In the genomic region with DNA sequence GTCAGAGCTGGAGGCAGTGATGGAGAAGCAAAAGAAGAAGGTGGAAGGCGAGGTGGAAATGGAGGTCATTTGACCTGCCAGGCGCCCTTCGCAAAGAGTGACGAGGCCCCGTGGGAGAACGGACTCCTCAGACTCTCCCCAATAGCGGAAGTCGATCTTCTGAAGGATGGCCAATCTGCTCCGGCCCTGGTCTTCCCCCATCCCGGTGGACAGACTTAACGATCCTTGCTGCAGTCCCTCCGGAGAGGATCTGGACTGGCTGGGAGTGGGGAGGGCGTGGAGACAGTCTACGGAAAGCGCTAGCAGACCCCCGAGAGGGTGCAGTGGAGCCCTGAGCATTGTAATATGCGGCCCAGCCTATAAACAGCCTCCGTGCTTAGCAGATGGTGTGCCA, we compare ENCODE assay signal across 10 cellular contexts. TPM values are rescaled to one million over a fixed set of nuclear protein-coding genes. Genes with fewer than 3 reads are reported as not detected.
A peak's percentile ranks its signal among the peaks of the same experiment; 100 is the strongest.
DNase-seq lines count a peak whose midpoint lies in the region; ATAC-seq, FAIRE-seq and TF ChIP-seq lines count a peak whose summit lies in the region.
"Had no signal": no experiment of that assay in that cellular context is flagged by ENCODE, and none has a peak within 500 bp of the region (broad histone marks: within the 10 kb centered on the region; RNA-seq: fewer than 3 reads in every experiment).

No MANE protein-coding gene starts in this region.

- TF ChIP-seq CTCF in cardiac fibroblast (IDR thresholded peaks at IDR 0.05; ENCODE audit: low read depth, low read length): no peak
- TF ChIP-seq CTCF in keratinocyte (optimal IDR thresholded peaks at IDR 0.05 in 1 of 3, IDR thresholded peaks at IDR 0.05 in 1 of 3, conservative IDR thresholded peaks at IDR 0.05 in 1 of 3; ENCODE audit: extremely low read depth in 1 of 3, insufficient read depth in 2 of 3, low read length in 3 of 3): no peak

- dilution Hi-C loops in keratinocyte (cut with MboI; ENCODE audit: extremely low pct_ligation_motif_present, low sequenced_read_pairs): no loop called here

- FAIRE-seq in keratinocyte (lab: Jason Lieb, UNC): no peak
- FAIRE-seq: H54 had no signal

- peaks cover 10 to 15% of the 10 kb centered on the region in 2 experiments for H3K36me3 ChIP-seq in keratinocyte (ENCODE audit: control insufficient read depth in 2 of 2, extremely low read depth in 1 of 2, insufficient read depth in 2 of 2, low read length in 2 of 2)
- H3K36me3 ChIP-seq in stomach smooth muscle (ENCODE audit: control insufficient read depth in 2 of 2, insufficient read depth in 2 of 2, low read length in 2 of 2): peaks cover 12 to 20% of the 10 kb centered on the region in 2 donors

- peaks cover 14% of the 10 kb centered on the region for H4K20me1 ChIP-seq in keratinocyte (ENCODE audit: control insufficient read depth, extremely low read depth, insufficient read depth, low read length)

- DNase-seq in NCI-H2227 (lab: John Stamatoyannopoulos, UW; ENCODE audit: unreplicated experiment) (peak; percentile 52), NCI-H2227 treated with DMSO at 0.1 percent for 48 hours (lab: John Stamatoyannopoulos, UW) (no peak), cardiac fibroblast (ENCODE audit: low read depth in 2 of 2) (peak; percentile 36 to 52), keratinocyte (ENCODE audit: low read depth, low spot score) (no peak)
- DNase-seq in stimulated activated CD4-positive, alpha-beta T cell treated with anti-CD3 and anti-CD28 coated beads, Interleukin-4, amount 100 ng/mL, for 1 hour: no peak
- DNase-seq: NCI-H2171 treated with DMSO at 0.1 percent for 48 hours had no signal

- no peak for ATAC-seq in HG03280 (IDR thresholded peaks at IDR 0.05; ENCODE audit: unreplicated experiment)
- no peak for ATAC-seq in GM19035 (IDR thresholded peaks at IDR 0.05; ENCODE audit: unreplicated experiment)

- no peaks in the 10 kb centered on the region for H3K79me2 ChIP-seq in keratinocyte (ENCODE audit: control insufficient read depth, insufficient read depth, low read length)

- H3K27ac ChIP-seq in keratinocyte (ENCODE audit: control insufficient read depth, insufficient read depth, low read length) (no peak overlapping the region), stomach smooth muscle (ENCODE audit: low read length) (no peak overlapping the region)

- peak overlapping the region; percentile 88 for H3K4me2 ChIP-seq in keratinocyte (ENCODE audit: control insufficient read depth, extremely low read depth, insufficient read depth, low read depth, low read length)

- H3K4me1 ChIP-seq in keratinocyte (ENCODE audit: control insufficient read depth, extremely low read depth, insufficient read depth, low read length): peaks cover 7% of the 10 kb centered on the region
- H3K4me1 ChIP-seq in stomach smooth muscle (ENCODE audit: control insufficient read depth, insufficient read depth, low read length): peaks cover 33% of the 10 kb centered on the region

- peak overlapping the region; percentile 54 to 62 for H3K4me3 ChIP-seq in cardiac fibroblast (replicated peaks in 1 of 2; ENCODE audit: low read depth in 2 of 2, low read length in 2 of 2)
- H3K4me3 ChIP-seq in keratinocyte (ENCODE audit: control insufficient read depth in 2 of 3, extremely low read depth in 1 of 3, insufficient read depth in 2 of 3, low read depth in 1 of 3, low read length in 3 of 3): peak overlapping the region in 1 of 3 experiments; percentile 59
- peak overlapping the region; percentile 21 to 71 for H3K4me3 ChIP-seq in stomach smooth muscle (ENCODE audit: low read length in 2 of 2)

- no peak overlapping the region for H3K9ac ChIP-seq in keratinocyte (ENCODE audit: control insufficient read depth, extremely low read depth, insufficient read depth, low read length)
- no peak overlapping the region for H3K9ac ChIP-seq in stomach smooth muscle (ENCODE audit: low read length in 2 of 2)

- no peak overlapping the region for H2AFZ ChIP-seq in keratinocyte (ENCODE audit: control insufficient read depth, low read length)

- H3K27me3 ChIP-seq in keratinocyte (ENCODE audit: control insufficient read depth, extremely low read depth, insufficient read depth, low read length) (peaks cover 7% of the 10 kb centered on the region), stomach smooth muscle (ENCODE audit: control insufficient read depth in 1 of 2, insufficient read depth in 2 of 2, low read length in 2 of 2) (peaks cover 31 to 38% of the 10 kb centered on the region in 2 donors)

- H3K9me3 ChIP-seq in keratinocyte (ENCODE audit: control insufficient read depth, low read depth, low read length) (no peaks in the 10 kb centered on the region), stomach smooth muscle (ENCODE audit: control insufficient read depth in 2 of 2, low read length in 2 of 2) (no peaks in the 10 kb centered on the region)

- no peaks in the 10 kb centered on the region for H3K9me1 ChIP-seq in keratinocyte (ENCODE audit: control insufficient read depth, extremely low read depth, insufficient read depth, low read length)

RNA-seq across cellular contexts. Expression of a gene that starts 11.9 kb away (rescaled TPM):
- polyA plus RNA-seq in keratinocyte: 20.1 to 37.3 TPM (median 26.0 TPM) in 3 replicates
- polyA plus RNA-seq in keratinocyte (2011; ENCODE audit: low read depth): 273 TPM
- polyA plus RNA-seq in keratinocyte (2011; cell fraction: cytosol; rRNA removed): 16.9 and 29.1 TPM in 2 replicates
- 128 and 147 TPM in 2 replicates for polyA plus RNA-seq in keratinocyte (2011; cell fraction: nucleus; rRNA removed)
- polyA plus RNA-seq in keratinocyte (2012; ENCODE audit: low replicate concordance): 33.8 and 363 TPM in 2 replicates
- 23.5 to 49.5 TPM (median 38.9 TPM) in 3 replicates for polyA minus RNA-seq in keratinocyte
- polyA minus RNA-seq in keratinocyte (2011; cell fraction: cytosol; rRNA and poly(A)+ RNA removed): 27.6 TPM
- polyA minus RNA-seq in keratinocyte (2011; cell fraction: nucleus; rRNA and poly(A)+ RNA removed): 25.4 and 32.1 TPM in 2 replicates

RNA-seq across cellular contexts. Expression of a gene that starts 24.6 kb away (rescaled TPM):
- polyA plus RNA-seq in keratinocyte: 10.6 to 16.3 TPM (median 11.9 TPM) in 3 replicates
- 24.6 TPM for polyA plus RNA-seq in keratinocyte (2011; ENCODE audit: low read depth)
- 9.4 and 10.7 TPM in 2 replicates for polyA plus RNA-seq in keratinocyte (2011; cell fraction: cytosol; rRNA removed)
- 28.4 and 30.3 TPM in 2 replicates for polyA plus RNA-seq in keratinocyte (2011; cell fraction: nucleus; rRNA removed)
- polyA plus RNA-seq in keratinocyte (2012; ENCODE audit: low replicate concordance): 10.6 and 59.3 TPM in 2 replicates
- 13.5 to 28.4 TPM (median 17.9 TPM) in 3 replicates for polyA minus RNA-seq in keratinocyte
- 12.1 TPM for polyA minus RNA-seq in keratinocyte (2011; cell fraction: cytosol; rRNA and poly(A)+ RNA removed)
- 20.5 and 21.5 TPM in 2 replicates for polyA minus RNA-seq in keratinocyte (2011; cell fraction: nucleus; rRNA and poly(A)+ RNA removed)

RNA-seq across cellular contexts. Expression of a gene that starts 29.9 kb away (rescaled TPM):
- 22.9 to 41.2 TPM (median 24.7 TPM) in 3 replicates for polyA plus RNA-seq in keratinocyte
- polyA plus RNA-seq in keratinocyte (2011; ENCODE audit: low read depth): 15.7 TPM
- polyA plus RNA-seq in keratinocyte (2011; cell fraction: cytosol; rRNA removed): 7.6 and 16.9 TPM in 2 replicates
- 83.9 and 118 TPM in 2 replicates for polyA plus RNA-seq in keratinocyte (2011; cell fraction: nucleus; rRNA removed)
- polyA plus RNA-seq in keratinocyte (2012; ENCODE audit: low replicate concordance): 26.9 and 37.2 TPM in 2 replicates
- 11.8 to 24.6 TPM (median 18.4 TPM) in 3 replicates for polyA minus RNA-seq in keratinocyte
- 23.6 TPM for polyA minus RNA-seq in keratinocyte (2011; cell fraction: cytosol; rRNA and poly(A)+ RNA removed)
- 25.2 and 35.6 TPM in 2 replicates for polyA minus RNA-seq in keratinocyte (2011; cell fraction: nucleus; rRNA and poly(A)+ RNA removed)

RNA-seq across cellular contexts. Expression of a gene that starts 49.5 kb away (rescaled TPM):
- 0.04 to 0.09 TPM in 2 of 3 replicates, not detected in the other for polyA plus RNA-seq in keratinocyte
- not detected for polyA plus RNA-seq in keratinocyte (2011; ENCODE audit: low read depth)
- polyA plus RNA-seq in keratinocyte (2011; cell fraction: cytosol; rRNA removed): 0.04 and 0.06 TPM in 2 replicates
- polyA plus RNA-seq in keratinocyte (2011; cell fraction: nucleus; rRNA removed): 0.25 and 0.31 TPM in 2 replicates
- polyA plus RNA-seq in keratinocyte (2012; ENCODE audit: low replicate concordance): 0.66 TPM in 1 of 2 replicates, not detected in the other
- 0.13 to 0.20 TPM in 2 of 3 replicates, not detected in the other for polyA minus RNA-seq in keratinocyte
- not detected for polyA minus RNA-seq in keratinocyte (2011; cell fraction: cytosol; rRNA and poly(A)+ RNA removed)
- polyA minus RNA-seq in keratinocyte (2011; cell fraction: nucleus; rRNA and poly(A)+ RNA removed): 0.78 TPM in 1 of 2 replicates, not detected in the other

Comparison
In these comparisons a context has a peak if more than half of its experiments do, and no peak if none do; other contexts are left out.
1. DNase-seq: peak in NCI-H2227 (single experiment) and cardiac fibroblast (2 of 2); none in NCI-H2227 treated with DMSO at 0.1 percent for 48 hours (single experiment), keratinocyte (single experiment) and stimulated activated CD4-positive, alpha-beta T cell treated with anti-CD3 and anti-CD28 coated beads, Interleukin-4, amount 100 ng/mL, for 1 hour (single experiment).